ENCODE assay signal across 8 cellular contexts in genomic region chr6:28490191-28490890, GRCh38. TPM values are rescaled to one million over a fixed set of nuclear protein-coding genes. Genes with fewer than 3 reads are reported as not detected.
DNase-seq lines count a peak whose midpoint lies in the region; ATAC-seq and TF ChIP-seq lines count a peak whose summit lies in the region.

No MANE protein-coding gene starts in this region.

- no peaks in the 10 kb centered on the region for H3K36me3 Mint-ChIP-seq in activated CD4-positive, alpha-beta memory T cell treated with anti-CD3 and anti-CD28 coated beads, Interleukin-2, amount 10 ng/mL, durations not matched to agents 7 days and 5 days (ENCODE audit: low read depth)

- H3K9me3 ChIP-seq in heart left ventricle (peaks cover 0 to 3% (median 0%) of the 10 kb centered on the region in 12 donors), iPS-18c (ENCODE audit: control insufficient read depth, insufficient read depth, low read length) (no peaks in the 10 kb centered on the region), upper lobe of right lung (no peaks in the 10 kb centered on the region)

- peak overlapping the region; percentile 33 for H3K4me3 Mint-ChIP-seq in activated CD4-positive, alpha-beta memory T cell treated with anti-CD3 and anti-CD28 coated beads, Interleukin-2, amount 10 ng/mL, durations not matched to agents 7 days and 5 days

- TF ChIP-seq CTCF in heart left ventricle (IDR thresholded peaks at IDR 0.05), result no peak
- TF ChIP-seq CTCF in upper lobe of right lung (IDR thresholded peaks at IDR 0.05), result no peak

- no peak overlapping the region for H3K27ac Mint-ChIP-seq in activated CD4-positive, alpha-beta memory T cell treated with anti-CD3 and anti-CD28 coated beads, Interleukin-2, amount 10 ng/mL, durations not matched to agents 7 days and 5 days

- intact Hi-C loops in heart left ventricle (cut with DNase I), result no loop called here
- intact Hi-C loops in left cardiac atrium (cut with DNase I), result no loop called here
- intact Hi-C loops in upper lobe of right lung (cut with DNase I), result no loop called here

- H3K27me3 Mint-ChIP-seq in activated CD4-positive, alpha-beta memory T cell treated with anti-CD3 and anti-CD28 coated beads, Interleukin-2, amount 10 ng/mL, durations not matched to agents 7 days and 5 days, result peaks cover 63% of the 10 kb centered on the region

- peaks cover 18% of the 10 kb centered on the region for H3K4me1 Mint-ChIP-seq in activated CD4-positive, alpha-beta memory T cell treated with anti-CD3 and anti-CD28 coated beads, Interleukin-2, amount 10 ng/mL, durations not matched to agents 7 days and 5 days

- ATAC-seq in heart left ventricle (peak in 1 of 4 donors; percentile 51), left cardiac atrium (no peak), upper lobe of right lung (peak; percentile 29), GM18502 (IDR thresholded peaks at IDR 0.05; ENCODE audit: poor library complexity, unreplicated experiment) (no peak), GM19328 (IDR thresholded peaks at IDR 0.05; ENCODE audit: unreplicated experiment) (no peak), HG02763 (IDR thresholded peaks at IDR 0.05; ENCODE audit: unreplicated experiment) (no peak)

- peaks cover 0 to 9% (median 0%) of the 10 kb centered on the region in 12 donors for H3K4me1 ChIP-seq in heart left ventricle
- no peaks in the 10 kb centered on the region for H3K4me1 ChIP-seq in upper lobe of right lung

- CTCF ChIA-PET in activated CD4-positive, alpha-beta memory T cell treated with anti-CD3 and anti-CD28 coated beads, Interleukin-2, amount 10 ng/mL, durations not matched to agents 7 days and 5 days (lab: Charles Lee), result no interaction called here

- H3K4me3 ChIP-seq in heart left ventricle, result peak overlapping the region in 10 of 12 donors; percentile 14 to 44 (median 38)
- peak overlapping the region; percentile 56 for H3K4me3 ChIP-seq in iPS-18c (ENCODE audit: insufficient read depth, low read depth, low read length)
- H3K4me3 ChIP-seq in upper lobe of right lung, result peak overlapping the region; percentile 47

- WGBS in heart left ventricle, 4 donors, result 12 to 21% (median 12%) methylated on average over 19 to 23 of the region's 23 CpGs

- H3K36me3 ChIP-seq in heart left ventricle, result no peaks in the 10 kb centered on the region
- H3K36me3 ChIP-seq in upper lobe of right lung, result no peaks in the 10 kb centered on the region

- POLR2A ChIA-PET in activated CD4-positive, alpha-beta memory T cell treated with anti-CD3 and anti-CD28 coated beads, Interleukin-2, amount 10 ng/mL, durations not matched to agents 7 days and 5 days (lab: Charles Lee), result no interaction called here

- H3K27ac ChIP-seq in heart left ventricle, result peak overlapping the region in 2 of 12 donors; percentile 5 to 65
- H3K27ac ChIP-seq in upper lobe of right lung, result peak overlapping the region; percentile 72

- DNase-seq in heart left ventricle (no peak), left cardiac atrium (no peak), upper lobe of right lung (no peak)
- DNase-seq in activated CD4-positive, alpha-beta memory T cell treated with anti-CD3 and anti-CD28 coated beads, Interleukin-2, amount 10 ng/mL, durations not matched to agents 7 days and 5 days, result no peak

- H3K27me3 ChIP-seq in heart left ventricle (peaks cover 5 to 86% (median 29%) of the 10 kb centered on the region in 9 donors), upper lobe of right lung (peaks cover 12% of the 10 kb centered on the region)

- H3K9me3 Mint-ChIP-seq in activated CD4-positive, alpha-beta memory T cell treated with anti-CD3 and anti-CD28 coated beads, Interleukin-2, amount 10 ng/mL, durations not matched to agents 7 days and 5 days, result no peaks in the 10 kb centered on the region

- no peak for TF ChIP-seq POLR2A in heart left ventricle (IDR thresholded peaks at IDR 0.05)

RNA-seq across cellular contexts. Expression of gene GPX6, which starts 25.3 kb away (rescaled TPM):
- not detected for total RNA-seq in heart left ventricle
- polyA plus RNA-seq in heart left ventricle, result not detected
- not detected for total RNA-seq in left cardiac atrium
- total RNA-seq in activated CD4-positive, alpha-beta memory T cell treated with anti-CD3 and anti-CD28 coated beads, Interleukin-2, amount 10 ng/mL, durations not matched to agents 7 days and 5 days, result not detected
- total RNA-seq in upper lobe of right lung, result not detected

RNA-seq across cellular contexts. Expression of gene GPX5, which starts 35.3 kb away (rescaled TPM):
- total RNA-seq in heart left ventricle (not detected), left cardiac atrium (not detected), upper lobe of right lung (not detected)
- polyA plus RNA-seq in heart left ventricle, result not detected
- not detected for total RNA-seq in activated CD4-positive, alpha-beta memory T cell treated with anti-CD3 and anti-CD28 coated beads, Interleukin-2, amount 10 ng/mL, durations not matched to agents 7 days and 5 days

RNA-seq across cellular contexts. Expression of gene ZSCAN23, which starts 47.0 kb away (rescaled TPM):
- total RNA-seq in heart left ventricle (1 to 10 TPM in 6 of 9 donors, under 1 TPM in 3; 0.48 to 2.1 (median 1.6) TPM), left cardiac atrium (1 to 10 TPM; 1.1 to 1.2 TPM), upper lobe of right lung (2.2 TPM)
- under 1 TPM; 0.42 to 0.93 TPM for polyA plus RNA-seq in heart left ventricle
- total RNA-seq in activated CD4-positive, alpha-beta memory T cell treated with anti-CD3 and anti-CD28 coated beads, Interleukin-2, amount 10 ng/mL, durations not matched to agents 7 days and 5 days, result under 1 TPM; 0.38 to 0.45 TPM
